Comparison of ENCODE assay signal across 8 cellular contexts in genomic region chr2:113173563-113174368, GRCh38. TPM values are rescaled to one million over a fixed set of nuclear protein-coding genes. Genes with fewer than 3 reads are reported as not detected.
DNase-seq lines count a peak whose midpoint lies in the region; ATAC-seq, FAIRE-seq and TF ChIP-seq lines count a peak whose summit lies in the region.

TSS of gene PSD4 (plus strand) at chr2:113173971. CDS start at chr2:113182457, 8,486 bp downstream.

- H3K36me3 Mint-ChIP-seq in immature natural killer cell = peaks cover 8 to 16% (median 12%) of the 10 kb centered on the region in 3 donors

- no peaks in the 10 kb centered on the region for H3K79me2 ChIP-seq in osteoblast (ENCODE audit: insufficient read depth, low read length)

- H3K4me2 ChIP-seq in osteoblast (ENCODE audit: insufficient read depth, low read length) = no peak within 1 kb of the TSS

- H3K27ac ChIP-seq in osteoblast (ENCODE audit: low read depth, low read length) = no peak within 1 kb of the TSS

- DNase-seq in GM12891 (ENCODE audit: insufficient read length, low spot score) = peak; percentile 78
- peak; percentile 87 to 90 for DNase-seq in NOMO-1 (lab: John Stamatoyannopoulos, UW; ENCODE audit: unreplicated experiment in 2 of 2)
- DNase-seq in activated T-cell treated with anti-CD3 and anti-CD28 coated beads for 48 hours (ENCODE audit: low read depth) = peak; percentile 83
- DNase-seq in immature natural killer cell = peak; percentile 89 to 92 (median 91)
- DNase-seq in stimulated activated CD4-positive, alpha-beta T cell treated with anti-CD3 and anti-CD28 coated beads, TNF-alpha, amount 100 ng/mL, for 4 hours (ENCODE audit: low read depth in 3 of 3) = peak; percentile 55 to 70 (median 64)
- DNase-seq in NCI-H82 treated with DMSO at 0.1 percent for 48 hours (lab: John Stamatoyannopoulos, UW; ENCODE audit: unreplicated experiment) = no peak
- no peak for DNase-seq in osteoblast (ENCODE audit: insufficient read length, low spot score, missing footprints)

- peak within 1 kb of the TSS; percentile 94 to 98 (median 97) for H3K27ac Mint-ChIP-seq in immature natural killer cell

- ATAC-seq in HG02642 (IDR thresholded peaks at IDR 0.05; ENCODE audit: poor library complexity, unreplicated experiment) = peak; percentile 86

- TF ChIP-seq POLR2A in GM12891 (IDR thresholded peaks at IDR 0.05; ENCODE audit: low read depth, low read length) = peak; percentile 95

- no peak within 1 kb of the TSS for H2AFZ ChIP-seq in osteoblast (ENCODE audit: low read length)

- H3K4me3 Mint-ChIP-seq in immature natural killer cell = peak within 1 kb of the TSS; percentile 91 to 98 (median 94)

- no peaks in the 10 kb centered on the region for H3K4me1 ChIP-seq in osteoblast (ENCODE audit: insufficient read depth, low read length)

- H3K4me3 ChIP-seq in osteoblast (ENCODE audit: insufficient read depth, low read length) = no peak within 1 kb of the TSS

- H3K4me1 Mint-ChIP-seq in immature natural killer cell = peaks cover 82 to 84% of the 10 kb centered on the region in 2 donors

- TF ChIP-seq CTCF in osteoblast (IDR thresholded peaks at IDR 0.05; ENCODE audit: extremely low read depth, low read depth, low read length) = no peak

- H3K9me3 ChIP-seq in osteoblast (ENCODE audit: low read depth, low read length) = no peaks in the 10 kb centered on the region

- H3K9me3 Mint-ChIP-seq in immature natural killer cell = peaks cover 0 to 6% (median 0%) of the 10 kb centered on the region in 6 donors

- FAIRE-seq in GM12891 (lab: Jason Lieb, UNC) = peak; percentile 98

- peaks cover 13 to 33% (median 23%) of the 10 kb centered on the region in 3 donors for H3K27me3 Mint-ChIP-seq in immature natural killer cell (ENCODE audit: low read depth in 3 of 3)

- H4K20me1 ChIP-seq in osteoblast (ENCODE audit: insufficient read depth, low read length) = no peaks in the 10 kb centered on the region

- H3K36me3 ChIP-seq in osteoblast (ENCODE audit: insufficient read depth, low read length) = no peaks in the 10 kb centered on the region

- H3K27me3 ChIP-seq in osteoblast (ENCODE audit: insufficient read depth, low read length) = no peaks in the 10 kb centered on the region

TF ChIP-seq in GM12891, 5 proteins besides CTCF, POLR2A, EP300 and RAD21:
- TF ChIP-seq POU2F2 (IDR thresholded peaks at IDR 0.05; ENCODE audit: low read depth, low read length) = peak; percentile 83; the same call in 1 of the 2 replicates
- TF ChIP-seq TAF1 (IDR thresholded peaks at IDR 0.05; ENCODE audit: low read depth, low read length) = peak; percentile 91
- peak; percentile 66 for TF ChIP-seq SPI1 (IDR thresholded peaks at IDR 0.05; ENCODE audit: low read depth, low read length)
- TF ChIP-seq PAX5 (IDR thresholded peaks at IDR 0.05; ENCODE audit: insufficient read depth, low read length, severe bottlenecking) = no peak
- TF ChIP-seq POLR2AphosphoS5 (IDR thresholded peaks at IDR 0.05; ENCODE audit: low read depth, low read length) = peak; percentile 97
TF ChIP-seq in GM12891: peak in this region for 4.

RNA-seq across cellular contexts. Expression of gene PSD4, which starts in this region (rescaled TPM):
- polyA plus RNA-seq in GM12891 (2012; ENCODE audit: low read depth, missing spikeins) = 57.5 TPM
- polyA plus RNA-seq in immature natural killer cell = 10 to 100 TPM; 17.0 to 72.3 (median 20.6) TPM
- total RNA-seq in osteoblast = 1.2 and 1.8 TPM in 2 replicates

Comparison
In these comparisons a context has a peak if more than half of its experiments do, and no peak if none do; other contexts are left out.
1. DNase-seq: peak in GM12891 (single experiment), NOMO-1 (2 of 2), activated T-cell treated with anti-CD3 and anti-CD28 coated beads for 48 hours (single experiment), immature natural killer cell (3 of 3) and stimulated activated CD4-positive, alpha-beta T cell treated with anti-CD3 and anti-CD28 coated beads, TNF-alpha, amount 100 ng/mL, for 4 hours (3 of 3); none in NCI-H82 treated with DMSO at 0.1 percent for 48 hours (single experiment) and osteoblast (single experiment).